ENCODE assay signal across 8 cellular contexts in the genomic region with DNA sequence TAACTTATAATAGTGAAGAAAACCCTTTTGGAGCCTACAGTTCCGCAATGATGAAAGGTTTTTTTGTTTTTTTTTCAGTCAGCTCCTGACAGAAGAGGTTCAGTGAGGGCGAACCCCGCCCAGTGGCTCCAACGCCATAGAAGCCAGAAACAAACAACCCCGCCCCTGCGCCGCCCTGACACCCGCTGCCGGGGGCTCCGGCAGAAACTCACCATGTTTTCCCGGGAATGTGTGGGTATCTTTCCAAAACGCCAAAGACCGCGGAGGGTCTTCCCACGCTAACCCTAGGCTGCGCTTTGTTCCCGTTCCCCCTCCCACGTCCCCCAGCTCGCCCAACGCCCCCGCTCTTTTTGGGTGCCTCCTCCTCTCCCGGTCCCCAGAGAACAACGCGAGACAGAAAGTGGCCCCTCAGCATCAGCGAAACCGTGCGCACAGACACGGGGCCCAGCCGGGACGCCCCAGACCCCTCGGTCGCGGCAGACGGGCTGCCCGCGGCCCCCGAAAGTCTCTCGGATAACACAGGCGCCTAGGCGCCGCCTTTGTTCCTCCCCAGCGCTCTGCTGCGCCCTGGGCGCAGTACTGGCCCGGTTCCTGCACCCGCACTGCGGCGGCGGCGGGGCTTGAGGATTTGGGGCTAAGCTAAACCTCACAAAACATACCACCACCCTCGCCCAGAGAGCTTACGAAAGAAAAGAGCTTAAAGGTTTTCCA. TPM values are rescaled to one million over a fixed set of nuclear protein-coding genes. Genes with fewer than 3 reads are reported as not detected.
A peak's percentile ranks its signal among the peaks of the same experiment; 100 is the strongest.
DNase-seq lines count a peak whose midpoint lies in the region; ATAC-seq and TF ChIP-seq lines count a peak whose summit lies in the region.

No MANE protein-coding gene starts in this region.

- H3K4me3 ChIP-seq in kidney epithelial cell (ENCODE audit: low read depth, low read length): peak overlapping the region; percentile 86

- H3K27me3 ChIP-seq in kidney epithelial cell (ENCODE audit: control insufficient read depth, insufficient read depth, low read length): no peaks in the 10 kb centered on the region

- H3K36me3 ChIP-seq in kidney epithelial cell (ENCODE audit: control insufficient read depth, insufficient read depth, low read length): no peaks in the 10 kb centered on the region

- ATAC-seq in HG02642 (IDR thresholded peaks at IDR 0.05; ENCODE audit: poor library complexity, unreplicated experiment): peak; percentile 60

- no peak for TF ChIP-seq CTCF in kidney epithelial cell (IDR thresholded peaks at IDR 0.05; ENCODE audit: insufficient read depth, low read length, poor library complexity, severe bottlenecking)

- DNase-seq in NCI-H1105 treated with DMSO at 0.1 percent for 48 hours (lab: John Stamatoyannopoulos, UW): peak; percentile 28
- no peak for DNase-seq in NCI-H1105 (lab: John Stamatoyannopoulos, UW)
- peak; percentile 15 for DNase-seq in NCI-H1417 treated with DMSO at 0.1 percent for 48 hours (lab: John Stamatoyannopoulos, UW)
- peak; percentile 52 for DNase-seq in activated CD4-positive, CD25-positive, alpha-beta regulatory T cell treated with anti-CD3 and anti-CD28 coated beads, Interleukin-2, amount 50 U/mL, for 16 hours (ENCODE audit: low read depth, low spot score)
- peak; percentile 81 for DNase-seq in central memory CD4-positive, alpha-beta T cell
- DNase-seq in kidney epithelial cell (ENCODE audit: low read depth): no peak
- peak; percentile 45 to 67 for DNase-seq in stimulated activated CD4-positive, alpha-beta T cell treated with anti-CD3 and anti-CD28 coated beads, Interleukin-15, amount 100 ng/mL, for 48 hours (ENCODE audit: low read depth in 2 of 2)

RNA-seq across cellular contexts. Expression of a gene that starts 0.5 kb away (rescaled TPM):
- total RNA-seq in kidney epithelial cell: 883 and 997 TPM in 2 replicates

RNA-seq across cellular contexts. Expression of a gene that starts 57.2 kb away (rescaled TPM):
- total RNA-seq in kidney epithelial cell: 739 and 794 TPM in 2 replicates

Comparison
In these comparisons a context has a peak if more than half of its experiments do, and no peak if none do; other contexts are left out.
1. DNase-seq: peak in NCI-H1105 treated with DMSO at 0.1 percent for 48 hours (single experiment), NCI-H1417 treated with DMSO at 0.1 percent for 48 hours (single experiment), activated CD4-positive, CD25-positive, alpha-beta regulatory T cell treated with anti-CD3 and anti-CD28 coated beads, Interleukin-2, amount 50 U/mL, for 16 hours (single experiment), central memory CD4-positive, alpha-beta T cell (single experiment) and stimulated activated CD4-positive, alpha-beta T cell treated with anti-CD3 and anti-CD28 coated beads, Interleukin-15, amount 100 ng/mL, for 48 hours (2 of 2); none in NCI-H1105 (single experiment) and kidney epithelial cell (single experiment).